ENCODE assay signal across 16 cellular contexts in the genomic region with DNA sequence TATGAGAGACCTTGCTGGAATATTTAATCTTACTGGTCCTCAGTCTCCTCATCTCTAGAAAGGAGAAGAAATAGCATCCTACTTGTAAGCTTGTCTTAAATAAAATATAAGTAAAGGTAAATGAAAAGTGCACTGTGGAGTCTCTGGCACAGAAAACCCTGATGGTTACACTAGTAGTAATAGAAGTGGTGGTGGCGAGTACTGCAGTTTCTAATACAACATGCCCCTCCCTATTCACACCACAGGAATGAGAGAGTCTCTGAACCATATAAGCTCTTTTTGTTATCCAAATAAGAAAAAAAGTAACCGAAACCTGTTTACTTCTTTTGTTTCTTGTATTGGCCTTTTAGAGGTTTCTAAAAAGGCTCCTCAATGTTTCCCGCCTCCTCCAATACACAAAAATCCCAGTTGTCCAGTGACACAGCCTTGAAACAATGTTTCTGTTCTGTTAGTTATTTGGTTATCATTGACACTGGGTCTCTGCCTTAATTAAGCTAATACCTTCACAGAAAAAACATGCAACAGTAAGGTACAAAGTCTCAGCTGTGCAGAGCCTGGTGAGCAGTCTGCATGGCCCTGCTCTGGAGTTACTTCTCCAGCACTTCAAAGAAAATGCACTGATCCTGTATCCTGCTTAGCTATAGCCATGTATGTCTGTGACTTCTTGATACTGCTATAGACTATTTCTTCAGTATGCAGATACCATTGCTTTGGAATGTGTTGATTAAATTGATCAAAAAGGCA.
DNase-seq lines count a peak whose midpoint lies in the region; ATAC-seq, FAIRE-seq and TF ChIP-seq lines count a peak whose summit lies in the region.
"Had no signal": no experiment of that assay in that cellular context is flagged by ENCODE, and none has a peak within 500 bp of the region (broad histone marks: within the 10 kb centered on the region; RNA-seq: fewer than 3 reads in every experiment).

No MANE protein-coding gene starts in this region.

- CTCF ChIA-PET in A549 (lab: Yijun Ruan, JAX), result interaction anchor here (0.9 to 1.3 kb wide), 5 partner anchors 12 to 104 kb away, joined by 3 read pairs; no protein-coding TSS in a partner anchor
- CTCF ChIA-PET in activated CD8-positive, alpha-beta T cell treated with anti-CD3 and anti-CD28 coated beads, Interleukin-2, amount 10 ng/mL, durations not matched to agents 7 days and 5 days (lab: Charles Lee), result no interaction called here

- no peaks in the 10 kb centered on the region for H3K36me3 Mint-ChIP-seq in activated CD8-positive, alpha-beta T cell treated with anti-CD3 and anti-CD28 coated beads, Interleukin-2, amount 10 ng/mL, durations not matched to agents 7 days and 5 days (ENCODE audit: low read depth)
- no peaks in the 10 kb centered on the region for H3K36me3 Mint-ChIP-seq in immature natural killer cell
- H3K36me3 Mint-ChIP-seq: brain; natural killer cell treated with Interleukin-12 subunit alpha and Interleukin-12 subunit beta and Interleukin-15 and Interleukin-18, amount 100 ng/mL, for 72 hours had no signal

- no peak for TF ChIP-seq EP300 in A549 (IDR thresholded peaks at IDR 0.05)

- no peaks in the 10 kb centered on the region for H3K27me3 Mint-ChIP-seq in activated CD8-positive, alpha-beta T cell treated with anti-CD3 and anti-CD28 coated beads, Interleukin-2, amount 10 ng/mL, durations not matched to agents 7 days and 5 days (ENCODE audit: low read depth)
- peaks cover 0 to 8% (median 3%) of the 10 kb centered on the region in 3 donors for H3K27me3 Mint-ChIP-seq in immature natural killer cell (ENCODE audit: low read depth in 3 of 3)
- H3K27me3 Mint-ChIP-seq: brain; natural killer cell treated with Interleukin-12 subunit alpha and Interleukin-12 subunit beta and Interleukin-15 and Interleukin-18, amount 100 ng/mL, for 72 hours; stimulated activated naive CD8-positive, alpha-beta T cell treated with anti-CD3 and anti-CD28 coated beads, Interleukin-15, Interleukin-2, amounts not matched to agents 100 ng/mL and 50 ng/mL, for 24 hours had no signal

- peak; percentile 16 to 18 for DNase-seq in A549 (ENCODE audit: low read depth in 1 of 2, low spot score in 1 of 2)
- peak; percentile 15 for DNase-seq in epithelial cell of proximal tubule (ENCODE audit: low read depth)
- DNase-seq in activated CD8-positive, alpha-beta T cell treated with anti-CD3 and anti-CD28 coated beads, Interleukin-2, amount 10 ng/mL, durations not matched to agents 7 days and 5 days, result no peak
- no peak for DNase-seq in dedifferentiated amniotic fluid mesenchymal stem cell (ENCODE audit: extremely low spot score)
- no peak for DNase-seq in ecto neural progenitor cell (ENCODE audit: low spot score)
- no peak for DNase-seq in immature natural killer cell
- DNase-seq: activated CD4-positive, CD25-positive, alpha-beta regulatory T cell; activated T-cell treated with anti-CD3 and anti-CD28 coated beads, Interleukin-2, amount 50 U/mL, for 48 hours; Karpas-422; NCI-H2227 treated with DMSO at 0.1 percent for 48 hours had no signal

- H3K9me3 Mint-ChIP-seq in activated CD8-positive, alpha-beta T cell treated with anti-CD3 and anti-CD28 coated beads, Interleukin-2, amount 10 ng/mL, durations not matched to agents 7 days and 5 days (ENCODE audit: insufficient read depth), result no peaks in the 10 kb centered on the region
- peaks cover 0 to 2% (median 0%) of the 10 kb centered on the region in 6 donors for H3K9me3 Mint-ChIP-seq in immature natural killer cell
- H3K9me3 Mint-ChIP-seq: brain; stimulated activated naive CD8-positive, alpha-beta T cell treated with anti-CD3 and anti-CD28 coated beads, Interleukin-15, Interleukin-2, amounts not matched to agents 100 ng/mL and 50 ng/mL, for 24 hours had no signal

- no peak for TF ChIP-seq RAD21 in A549 (conservative IDR thresholded peaks at IDR 0.05 in 1 of 2, IDR thresholded peaks at IDR 0.05 in 1 of 2)

- peaks cover 20% of the 10 kb centered on the region for H3K4me1 ChIP-seq in A549

- H3K4me3 ChIP-seq in A549 (no peak overlapping the region), epithelial cell of proximal tubule (ENCODE audit: low read depth, low read length) (no peak overlapping the region)

- FAIRE-seq in A549 (lab: Jason Lieb, UNC), result no peak
- FAIRE-seq: GM19239 had no signal

- TF ChIP-seq CTCF in A549 (IDR thresholded peaks at IDR 0.05), result no peak
- TF ChIP-seq CTCF in epithelial cell of proximal tubule (conservative IDR thresholded peaks at IDR 0.05; ENCODE audit: low read depth, low read length), result peak; percentile 28

- no peak for TF ChIP-seq POLR2A in A549 (IDR thresholded peaks at IDR 0.05; ENCODE audit: low read length)

- no peak overlapping the region for H3K27ac Mint-ChIP-seq in activated CD8-positive, alpha-beta T cell treated with anti-CD3 and anti-CD28 coated beads, Interleukin-2, amount 10 ng/mL, durations not matched to agents 7 days and 5 days
- H3K27ac Mint-ChIP-seq in immature natural killer cell, result no peak overlapping the region
- H3K27ac Mint-ChIP-seq: brain; natural killer cell treated with Interleukin-12 subunit alpha and Interleukin-12 subunit beta and Interleukin-15 and Interleukin-18, amount 100 ng/mL, for 72 hours; stimulated activated naive CD8-positive, alpha-beta T cell treated with anti-CD3 and anti-CD28 coated beads, Interleukin-15, Interleukin-2, amounts not matched to agents 100 ng/mL and 50 ng/mL, for 24 hours had no signal

- no peaks in the 10 kb centered on the region for H3K4me1 Mint-ChIP-seq in activated CD8-positive, alpha-beta T cell treated with anti-CD3 and anti-CD28 coated beads, Interleukin-2, amount 10 ng/mL, durations not matched to agents 7 days and 5 days (ENCODE audit: low read depth)
- no peaks in the 10 kb centered on the region for H3K4me1 Mint-ChIP-seq in immature natural killer cell

- no peak overlapping the region for H3K4me2 ChIP-seq in A549

- POLR2A ChIA-PET in A549 (lab: Yijun Ruan, JAX), result no interaction called here
- POLR2A ChIA-PET in activated CD8-positive, alpha-beta T cell treated with anti-CD3 and anti-CD28 coated beads, Interleukin-2, amount 10 ng/mL, durations not matched to agents 7 days and 5 days (lab: Charles Lee), result no interaction called here

- WGBS in A549 (ENCODE audit: missing lambda C conversion rate), result 80% methylated on average over 3 of the region's 3 CpGs

- ATAC-seq in A549 (peak; percentile 75 to 82; a peak in 5 of 6 replicates), GM21360 (IDR thresholded peaks at IDR 0.05; ENCODE audit: unreplicated experiment) (peak; percentile 86), HG03558 (IDR thresholded peaks at IDR 0.05; ENCODE audit: extremely low read depth, unreplicated experiment) (peak; percentile 53)
- ATAC-seq in activated CD8-positive, alpha-beta T cell treated with anti-CD3 and anti-CD28 coated beads, Interleukin-2, amount 10 ng/mL, durations not matched to agents 7 days and 5 days, result no peak
- ATAC-seq: natural killer cell treated with Interleukin-12 subunit alpha and Interleukin-12 subunit beta and Interleukin-15 and Interleukin-18, amount 100 ng/mL, for 72 hours had no signal

- no peaks in the 10 kb centered on the region for H3K9me3 ChIP-seq in A549

- H3K27ac ChIP-seq in A549, result no peak overlapping the region

- H3K4me3 Mint-ChIP-seq in activated CD8-positive, alpha-beta T cell treated with anti-CD3 and anti-CD28 coated beads, Interleukin-2, amount 10 ng/mL, durations not matched to agents 7 days and 5 days, result no peak overlapping the region
- no peak overlapping the region for H3K4me3 Mint-ChIP-seq in immature natural killer cell
- H3K4me3 Mint-ChIP-seq: brain; natural killer cell treated with Interleukin-12 subunit alpha and Interleukin-12 subunit beta and Interleukin-15 and Interleukin-18, amount 100 ng/mL, for 72 hours; stimulated activated naive CD8-positive, alpha-beta T cell treated with anti-CD3 and anti-CD28 coated beads, Interleukin-15, Interleukin-2, amounts not matched to agents 100 ng/mL and 50 ng/mL, for 24 hours had no signal

TF ChIP-seq in A549, 52 proteins besides CTCF, POLR2A, EP300 and RAD21:
- TF ChIP-seq HEYL (CRISPR knock-in tag; IDR thresholded peaks at IDR 0.05), result no peak
- no peak for TF ChIP-seq ZNF302 (CRISPR knock-in tag; IDR thresholded peaks at IDR 0.05)
- TF ChIP-seq POLR2AphosphoS2 (conservative IDR thresholded peaks at IDR 0.05; ENCODE audit: low read length), result no peak
- no peak for TF ChIP-seq CBX2 (IDR thresholded peaks at IDR 0.05; ENCODE audit: borderline replicate concordance, low read depth)
- TF ChIP-seq NR3C1 (IDR thresholded peaks at IDR 0.05), result no peak
- TF ChIP-seq CBX8 (IDR thresholded peaks at IDR 0.05), result no peak
- TF ChIP-seq PHF8 (IDR thresholded peaks at IDR 0.05; ENCODE audit: borderline replicate concordance, low read depth), result no peak
- TF ChIP-seq MAZ (IDR thresholded peaks at IDR 0.05; ENCODE audit: borderline replicate concordance, low read depth, low read length), result no peak
- no peak for TF ChIP-seq RCOR1 (IDR thresholded peaks at IDR 0.05; ENCODE audit: low read depth, low read length)
- TF ChIP-seq HOXB13 (CRISPR knock-in tag; IDR thresholded peaks at IDR 0.05; ENCODE audit: low read depth), result no peak
- no peak for TF ChIP-seq BHLHE40 (IDR thresholded peaks at IDR 0.05; ENCODE audit: low read depth, low read length)
- no peak for TF ChIP-seq EHF (CRISPR knock-in tag; IDR thresholded peaks at IDR 0.05)
- TF ChIP-seq ZFP36 (IDR thresholded peaks at IDR 0.05; ENCODE audit: borderline replicate concordance, partially characterized antibody), result no peak
- no peak for TF ChIP-seq NPAS2 (CRISPR knock-in tag; IDR thresholded peaks at IDR 0.05; ENCODE audit: borderline replicate concordance)

Comparison
In these comparisons a context has a peak if more than half of its experiments do, and no peak if none do; other contexts are left out.
1. DNase-seq: peak in A549 (2 of 2) and epithelial cell of proximal tubule (single experiment); none in activated CD8-positive, alpha-beta T cell treated with anti-CD3 and anti-CD28 coated beads, Interleukin-2, amount 10 ng/mL, durations not matched to agents 7 days and 5 days (single experiment), dedifferentiated amniotic fluid mesenchymal stem cell (single experiment), ecto neural progenitor cell (single experiment) and immature natural killer cell (0 of 3).